Comparison of ENCODE assay signal across 1 cellular context in the genomic region with DNA sequence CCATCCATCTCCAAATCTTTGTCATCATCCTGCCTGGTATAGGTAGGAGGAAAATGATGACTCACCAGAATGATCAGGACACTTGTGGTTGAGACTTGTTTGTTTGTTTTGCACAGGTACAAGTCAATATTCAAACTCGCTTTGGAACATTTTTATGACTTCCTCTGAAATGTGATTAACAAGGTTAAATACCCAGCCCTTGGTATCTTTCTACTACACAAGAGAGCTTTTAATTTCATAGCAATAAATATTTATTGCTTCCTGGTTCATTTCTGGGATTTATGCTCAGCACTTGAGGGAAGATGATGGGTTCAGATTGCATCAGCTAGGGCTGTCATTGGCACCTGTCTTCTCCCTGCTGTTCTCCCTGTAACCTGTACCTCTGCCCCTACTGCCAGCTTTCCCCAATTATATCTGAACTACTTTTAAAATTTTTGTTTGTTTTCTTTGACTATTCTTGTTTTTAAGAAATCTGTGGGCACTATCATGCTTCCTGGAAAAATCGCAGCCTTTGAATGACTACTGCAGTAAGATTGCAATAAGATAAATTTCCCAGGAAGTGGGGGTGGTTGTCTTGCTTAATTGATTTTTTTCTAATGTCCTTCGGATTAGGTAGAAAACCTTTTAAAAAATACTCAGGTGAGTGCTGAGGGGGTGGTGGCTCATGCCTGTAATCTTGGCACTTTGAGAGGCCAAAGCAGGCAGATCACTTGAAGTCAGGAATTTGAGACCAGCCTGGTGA.
TF ChIP-seq lines count a peak whose summit lies in the region.

No MANE protein-coding gene starts in this region.

TF ChIP-seq in HepG2, 621 proteins besides CTCF, POLR2A, EP300 and RAD21 (continued from another document):
- TF ChIP-seq, protein P1, sequence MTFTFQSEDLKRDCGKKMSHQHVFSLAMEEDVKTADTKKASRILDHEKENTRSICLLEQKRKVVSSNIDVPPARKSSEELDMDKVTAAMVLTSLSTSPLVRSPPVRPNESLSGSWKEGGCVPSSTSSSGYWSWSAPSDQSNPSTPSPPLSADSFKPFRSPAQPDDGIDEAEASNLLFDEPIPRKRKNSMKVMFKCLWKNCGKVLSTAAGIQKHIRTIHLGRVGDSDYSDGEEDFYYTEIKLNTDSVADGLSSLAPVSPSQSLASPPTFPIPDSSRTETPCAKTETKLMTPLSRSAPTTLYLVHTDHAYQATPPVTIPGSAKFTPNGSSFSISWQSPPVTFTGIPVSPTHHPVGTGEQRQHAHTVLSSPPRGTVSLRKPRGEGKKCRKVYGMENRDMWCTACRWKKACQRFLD (CRISPR knock-in tag; IDR thresholded peaks at IDR 0.05; ENCODE audit: borderline replicate concordance): no peak
- TF ChIP-seq, protein P2, sequence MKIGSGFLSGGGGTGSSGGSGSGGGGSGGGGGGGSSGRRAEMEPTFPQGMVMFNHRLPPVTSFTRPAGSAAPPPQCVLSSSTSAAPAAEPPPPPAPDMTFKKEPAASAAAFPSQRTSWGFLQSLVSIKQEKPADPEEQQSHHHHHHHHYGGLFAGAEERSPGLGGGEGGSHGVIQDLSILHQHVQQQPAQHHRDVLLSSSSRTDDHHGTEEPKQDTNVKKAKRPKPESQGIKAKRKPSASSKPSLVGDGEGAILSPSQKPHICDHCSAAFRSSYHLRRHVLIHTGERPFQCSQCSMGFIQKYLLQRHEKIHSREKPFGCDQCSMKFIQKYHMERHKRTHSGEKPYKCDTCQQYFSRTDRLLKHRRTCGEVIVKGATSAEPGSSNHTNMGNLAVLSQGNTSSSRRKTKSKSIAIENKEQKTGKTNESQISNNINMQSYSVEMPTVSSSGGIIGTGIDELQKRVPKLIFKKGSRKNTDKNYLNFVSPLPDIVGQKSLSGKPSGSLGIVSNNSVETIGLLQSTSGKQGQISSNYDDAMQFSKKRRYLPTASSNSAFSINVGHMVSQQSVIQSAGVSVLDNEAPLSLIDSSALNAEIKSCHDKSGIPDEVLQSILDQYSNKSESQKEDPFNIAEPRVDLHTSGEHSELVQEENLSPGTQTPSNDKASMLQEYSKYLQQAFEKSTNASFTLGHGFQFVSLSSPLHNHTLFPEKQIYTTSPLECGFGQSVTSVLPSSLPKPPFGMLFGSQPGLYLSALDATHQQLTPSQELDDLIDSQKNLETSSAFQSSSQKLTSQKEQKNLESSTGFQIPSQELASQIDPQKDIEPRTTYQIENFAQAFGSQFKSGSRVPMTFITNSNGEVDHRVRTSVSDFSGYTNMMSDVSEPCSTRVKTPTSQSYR (CRISPR knock-in tag; IDR thresholded peaks at IDR 0.05; ENCODE audit: borderline replicate concordance): no peak
- peak; percentile 81 to 88 for TF ChIP-seq MAFK (conservative IDR thresholded peaks at IDR 0.05 in 1 of 2, IDR thresholded peaks at IDR 0.05 in 1 of 2; ENCODE audit: low read length in 2 of 2)
- TF ChIP-seq ZNF264 (CRISPR knock-in tag; IDR thresholded peaks at IDR 0.05): no peak
- no peak for TF ChIP-seq ZNF782 (CRISPR knock-in tag; IDR thresholded peaks at IDR 0.05; ENCODE audit: borderline replicate concordance)
TF ChIP-seq in HepG2: peak in this region for 6.
